10 cellular contexts compared by ENCODE assay signal in genomic region chr14:64507376-64508156, GRCh38. TPM values are rescaled to one million over a fixed set of nuclear protein-coding genes. Genes with fewer than 3 reads are reported as not detected.
A peak's percentile ranks its signal among the peaks of the same experiment; 100 is the strongest.
DNase-seq lines count a peak whose midpoint lies in the region; ATAC-seq and TF ChIP-seq lines count a peak whose summit lies in the region.
"Had no signal": no experiment of that assay in that cellular context is flagged by ENCODE, and none has a peak within 500 bp of the region (broad histone marks: within the 10 kb centered on the region; RNA-seq: fewer than 3 reads in every experiment).

No MANE protein-coding gene starts in this region.

- H3K9me3 ChIP-seq in OCI-LY7 (ENCODE audit: low read length) (no peaks in the 10 kb centered on the region), gastrocnemius medialis (no peaks in the 10 kb centered on the region)

- H3K36me3 ChIP-seq in OCI-LY7 (ENCODE audit: insufficient read depth, low read length), result peaks cover 11% of the 10 kb centered on the region; the same call in 1 of the 2 replicates
- no peaks in the 10 kb centered on the region for H3K36me3 ChIP-seq in gastrocnemius medialis

- H3K4me1 ChIP-seq in OCI-LY7 (ENCODE audit: insufficient read depth, low read length, poor library complexity, severe bottlenecking) (peaks cover 51% of the 10 kb centered on the region), gastrocnemius medialis (peaks cover 46 to 68% of the 10 kb centered on the region in 2 donors)

- H3K79me2 ChIP-seq in OCI-LY7 (ENCODE audit: insufficient read depth, low read depth, low read length), result peaks cover 77% of the 10 kb centered on the region

- no peaks in the 10 kb centered on the region for H3K27me3 ChIP-seq in gastrocnemius medialis

- H3K9me2 ChIP-seq in OCI-LY7 (ENCODE audit: insufficient read depth, low read length), result no peaks in the 10 kb centered on the region

- CTCF ChIA-PET in OCI-LY7 (lab: Charles Lee; ENCODE audit: unreplicated experiment), result interaction anchor here (0.7 kb wide), 1 partner anchor 10 kb away, joined by 3 read pairs; no protein-coding TSS in a partner anchor

- TF ChIP-seq POLR2A in gastrocnemius medialis (IDR thresholded peaks at IDR 0.05), result peak in 1 of 2 donors; percentile 30

- intact Hi-C loops in OCI-LY7 (cut with micrococcal nuclease; ENCODE audit: unreplicated experiment) (loop anchor here (10.0 kb wide), 1 partner anchor 783 kb away; the partner anchor contains the start of gene SGPP1), gastrocnemius medialis (cut with DNase I; ENCODE audit: low total_unique reads) (loop anchor here (5.0 to 10.0 kb wide), 4 partner anchors 65 to 525 kb away; partner anchors contain the start of gene CHURC1)

- H4K20me1 ChIP-seq in OCI-LY7 (ENCODE audit: insufficient read depth, low read length), result peaks cover 48% of the 10 kb centered on the region

- no TSS peak for BruUV-seq in OCI-LY7 (replicated peaks; lab: Mats Ljungman, UMichigan)

- POLR2A ChIA-PET in OCI-LY7 (lab: Charles Lee), result no interaction called here

- TF ChIP-seq CTCF in OCI-LY7 (conservative IDR thresholded peaks at IDR 0.05; ENCODE audit: low read length) (no peak), choroid plexus epithelial cell (conservative IDR thresholded peaks at IDR 0.05; ENCODE audit: low read depth, low read length) (no peak), gastrocnemius medialis (IDR thresholded peaks at IDR 0.05 in 4 of 5, conservative IDR thresholded peaks at IDR 0.05 in 1 of 5) (no peak)

- DNase-seq in ELR (ENCODE audit: low read depth) (peak; percentile 55), OCI-LY7 (ENCODE audit: low spot score) (no peak), choroid plexus epithelial cell (ENCODE audit: low read depth) (peak; percentile 57), gastrocnemius medialis (peak; percentile 35 to 47), NCI-H510A (lab: John Stamatoyannopoulos, UW) (no peak), NCI-H2029 (lab: John Stamatoyannopoulos, UW) (no peak), NCI-H2196 treated with DMSO at 0.1 percent for 48 hours (lab: John Stamatoyannopoulos, UW; ENCODE audit: unreplicated experiment) (no peak)
- DNase-seq in central memory CD4-positive, alpha-beta T cell, result no peak
- DNase-seq: effector CD8-positive, alpha-beta T cell; NCI-H526 treated with DMSO at 0.1 percent for 48 hours had no signal

- H3K4me2 ChIP-seq in OCI-LY7 (ENCODE audit: low read length), result peak overlapping the region; percentile 99

- ATAC-seq in gastrocnemius medialis, result peak in 1 of 2 donors; percentile 40

- H3K27ac ChIP-seq in OCI-LY7 (ENCODE audit: low read depth, low read length, poor library complexity, severe bottlenecking), result no peak overlapping the region
- peak overlapping the region; percentile 97 to 99 (median 98) for H3K27ac ChIP-seq in gastrocnemius medialis

- in situ Hi-C loops in gastrocnemius medialis (cut with MboI; ENCODE audit: low sequenced_read_pairs in 4 of 4), result no loop called here

- H3K4me3 ChIP-seq in OCI-LY7 (ENCODE audit: low read depth, low read length, poor library complexity, severe bottlenecking) (peak overlapping the region; percentile 87), choroid plexus epithelial cell (ENCODE audit: low read depth, low read length) (peak overlapping the region; percentile 11), gastrocnemius medialis (peak overlapping the region; percentile 2 to 94 (median 82))

- no peak overlapping the region for H2AFZ ChIP-seq in OCI-LY7 (ENCODE audit: low read length)

RNA-seq across cellular contexts. Expression of gene ZBTB1, which starts 3.0 kb away (rescaled TPM):
- 34.1 and 41.2 TPM in 2 replicates for total RNA-seq in OCI-LY7 (2014; rRNA removed; shearing (Covaris generic))
- 47.5 and 49.5 TPM in 2 replicates for total RNA-seq in OCI-LY7 (2022)
- 10 to 100 TPM; 36.9 to 49.2 (median 38.0) TPM for total RNA-seq in gastrocnemius medialis

RNA-seq across cellular contexts. Expression of gene ZBTB25, which starts 3.9 kb away (rescaled TPM):
- 16.1 and 18.4 TPM in 2 replicates for total RNA-seq in OCI-LY7 (2014; rRNA removed; shearing (Covaris generic))
- 35.4 and 37.1 TPM in 2 replicates for total RNA-seq in OCI-LY7 (2022)
- 10 to 100 TPM in 2 of 4 donors, 1 to 10 TPM in 2; 6.9 to 13.7 (median 10.4) TPM for total RNA-seq in gastrocnemius medialis

RNA-seq across cellular contexts. Expression of gene HSPA2, which starts 33.0 kb away (rescaled TPM):
- 0.54 and 0.57 TPM in 2 replicates for total RNA-seq in OCI-LY7 (2014; rRNA removed; shearing (Covaris generic))
- total RNA-seq in OCI-LY7 (2022) (0.33 and 0.36 TPM in 2 replicates), gastrocnemius medialis (100 to 1,000 TPM in 2 of 4 donors, 10 to 100 TPM in 2; 69.6 to 113 (median 96.4) TPM)

RNA-seq across cellular contexts. Expression of gene PPP1R36, which starts 42.2 kb away (rescaled TPM):
- 1.2 TPM in 1 of 2 replicates, not detected in the other for total RNA-seq in OCI-LY7 (2014; rRNA removed; shearing (Covaris generic))
- total RNA-seq in OCI-LY7 (2022) (not detected in 2 replicates), gastrocnemius medialis (1 to 10 TPM in 1 of 4 donors, under 1 TPM in 2, not detected in 1; 0.31 to 2.4 (median 0.55) TPM)

RNA-seq across cellular contexts. Expression of gene AKAP5, which starts 42.3 kb away (rescaled TPM):
- 0.31 and 0.92 TPM in 2 replicates for total RNA-seq in OCI-LY7 (2014; rRNA removed; shearing (Covaris generic))
- total RNA-seq in OCI-LY7 (2022) (0.57 TPM in 2 replicates), gastrocnemius medialis (under 1 TPM; 0.04 to 0.87 (median 0.42) TPM)

Comparison
In these comparisons a context has a peak if more than half of its experiments do, and no peak if none do; other contexts are left out.
1. DNase-seq: peak in ELR (single experiment), choroid plexus epithelial cell (single experiment) and gastrocnemius medialis (2 of 2); none in OCI-LY7 (single experiment), NCI-H510A (single experiment), central memory CD4-positive, alpha-beta T cell (single experiment), NCI-H2029 (single experiment) and NCI-H2196 treated with DMSO at 0.1 percent for 48 hours (single experiment).
2. H3K4me3 ChIP-seq: peak in every context shown above with its lines; median percentile 87 in OCI-LY7; 82 in gastrocnemius medialis; 11 in choroid plexus epithelial cell.
3. RNA of gene HSPA2, which starts 33.0 kb away (total RNA-seq): 69.6 to 113 TPM in gastrocnemius medialis; 0.33 to 0.57 TPM in OCI-LY7; every median in the first group is over 10 times any median in the second.